3 cellular contexts compared by ENCODE assay signal in the genomic region with DNA sequence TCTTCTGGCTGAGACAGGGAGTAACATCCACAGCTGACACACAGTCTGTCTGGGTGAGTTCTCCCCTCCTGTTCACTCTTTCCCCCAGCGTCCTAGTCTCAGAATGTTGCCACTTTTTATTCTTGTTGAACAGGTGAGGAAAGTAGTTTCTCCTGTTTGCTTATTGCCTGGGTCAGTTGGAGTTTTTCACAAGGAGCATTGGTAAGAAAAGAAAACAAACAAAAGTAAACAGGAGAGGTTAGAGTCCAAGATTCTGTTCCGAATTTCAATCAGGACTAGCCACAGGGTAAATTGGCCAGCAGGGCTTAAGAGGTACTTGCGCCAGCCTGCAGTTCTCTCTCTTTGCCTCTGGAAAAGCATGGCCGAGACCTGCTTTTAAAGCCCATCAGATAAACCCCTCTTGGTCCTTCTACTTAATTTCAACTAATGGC.
A peak's percentile ranks its signal among the peaks of the same experiment; 100 is the strongest.
TF ChIP-seq lines count a peak whose summit lies in the region.

No MANE protein-coding gene starts in this region.

TF ChIP-seq in GM23338, 12 proteins besides CTCF, POLR2A, EP300 and RAD21 (continued from another document and continues in another):
- TF ChIP-seq CREB1 (CRISPR knock-in tag; IDR thresholded peaks at IDR 0.05; ENCODE audit: low read depth), result no peak
- TF ChIP-seq STAT1 (IDR thresholded peaks at IDR 0.05; ENCODE audit: unreplicated experiment), result no peak
- TF ChIP-seq NANOG (IDR thresholded peaks at IDR 0.05; ENCODE audit: borderline replicate concordance), result no peak
- TF ChIP-seq ZNF462 (CRISPR knock-in tag; IDR thresholded peaks at IDR 0.05), result no peak
- no peak for TF ChIP-seq POLR2AphosphoS5 (IDR thresholded peaks at IDR 0.05; ENCODE audit: low read depth)
- no peak for TF ChIP-seq EZH2 (IDR thresholded peaks at IDR 0.05; ENCODE audit: low read depth, unreplicated experiment)

TF ChIP-seq in WTC11, 78 proteins besides CTCF, POLR2A, EP300 and RAD21:
- TF ChIP-seq USF1 (CRISPR knock-in tag; IDR thresholded peaks at IDR 0.05), result no peak
- no peak for TF ChIP-seq ZNF263 (CRISPR knock-in tag; IDR thresholded peaks at IDR 0.05; ENCODE audit: low read depth)
- no peak for TF ChIP-seq RORB (CRISPR knock-in tag; IDR thresholded peaks at IDR 0.05)
- no peak for TF ChIP-seq NR3C1 (CRISPR knock-in tag; conservative IDR thresholded peaks at IDR 0.05; ENCODE audit: low read depth)
- no peak for TF ChIP-seq FOXJ3 (CRISPR knock-in tag; IDR thresholded peaks at IDR 0.05; ENCODE audit: borderline replicate concordance)
- TF ChIP-seq, protein P1, sequence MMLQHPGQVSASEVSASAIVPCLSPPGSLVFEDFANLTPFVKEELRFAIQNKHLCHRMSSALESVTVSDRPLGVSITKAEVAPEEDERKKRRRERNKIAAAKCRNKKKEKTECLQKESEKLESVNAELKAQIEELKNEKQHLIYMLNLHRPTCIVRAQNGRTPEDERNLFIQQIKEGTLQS (CRISPR knock-in tag; conservative IDR thresholded peaks at IDR 0.05), result no peak
- no peak for TF ChIP-seq MLX (CRISPR knock-in tag; IDR thresholded peaks at IDR 0.05)

TF ChIP-seq in liver, 16 proteins besides CTCF, POLR2A, EP300 and RAD21 (continued from another document):
- TF ChIP-seq REST (IDR thresholded peaks at IDR 0.05) (no peak), YY1 (IDR thresholded peaks at IDR 0.05) (no peak), NR2F2 (IDR thresholded peaks at IDR 0.05) (no peak), HNF4A (conservative IDR thresholded peaks at IDR 0.05) (peak; percentile 77 to 93), FOXA2 (IDR thresholded peaks at IDR 0.05) (peak; percentile 57), HNF4G (IDR thresholded peaks at IDR 0.05) (peak; percentile 82), JUND (IDR thresholded peaks at IDR 0.05) (peak; percentile 42 to 57), RXRA (IDR thresholded peaks at IDR 0.05) (peak; percentile 69 to 86), FOXA1 (IDR thresholded peaks at IDR 0.05) (no peak), TAF1 (conservative IDR thresholded peaks at IDR 0.05) (no peak), ZBTB33 (IDR thresholded peaks at IDR 0.05) (no peak), EGR1 (IDR thresholded peaks at IDR 0.05; ENCODE audit: low read depth in 2 of 2) (no peak), GABPA (IDR thresholded peaks at IDR 0.05 in 1 of 2, conservative IDR thresholded peaks at IDR 0.05 in 1 of 2) (no peak)
- TF ChIP-seq, protein P1 (IDR thresholded peaks at IDR 0.05), result peak; percentile 27
